ENCODE assay signal across 24 cellular contexts in the genomic region with DNA sequence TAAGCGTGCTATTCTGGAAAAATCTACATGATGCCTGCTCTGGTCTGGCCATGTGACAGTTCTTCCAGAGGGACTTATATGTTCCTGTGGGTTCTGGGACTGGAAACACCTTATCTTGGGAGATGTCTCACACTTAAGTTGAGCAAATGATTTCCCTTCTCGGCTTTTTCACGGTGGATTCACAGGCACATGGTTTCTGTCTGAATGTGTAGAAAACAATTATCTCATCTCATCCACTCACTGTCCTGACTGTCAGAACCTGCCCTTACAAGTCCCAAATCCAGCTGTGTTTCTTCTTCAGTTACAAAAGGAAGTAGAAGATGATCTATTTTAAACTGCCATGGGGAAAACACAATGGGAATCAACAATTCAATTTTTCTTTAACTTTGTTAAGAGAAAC.
DNase-seq lines count a peak whose midpoint lies in the region; ATAC-seq and TF ChIP-seq lines count a peak whose summit lies in the region.
"Had no signal": no experiment of that assay in that cellular context is flagged by ENCODE, and none has a peak within 500 bp of the region (broad histone marks: within the 10 kb centered on the region; RNA-seq: fewer than 3 reads in every experiment).

No MANE protein-coding gene starts in this region.

- H3K9me2 ChIP-seq in PC-3 (replicated peaks; ENCODE audit: low read length) (no peaks in the 10 kb centered on the region), neural cell (ENCODE audit: insufficient read depth, low read length) (no peaks in the 10 kb centered on the region)

- ATAC-seq in PC-3: no peak
- ATAC-seq in esophagus mucosa: peak; percentile 43
- no peak for ATAC-seq in HG02610 (IDR thresholded peaks at IDR 0.05; ENCODE audit: unreplicated experiment)

- peaks cover 10 to 42% (median 25%) of the 10 kb centered on the region in 11 experiments for H3K9me3 ChIP-seq in BLaER1 treated with 17β-estradiol and CSF1 and Interleukin-3, amounts not matched to agents 10 nM and 100 nM (replicated peaks in 1 of 11)
- H3K9me3 ChIP-seq in PC-3 (ENCODE audit: low read length) (no peaks in the 10 kb centered on the region), neural cell (ENCODE audit: low read length) (no peaks in the 10 kb centered on the region)
- H3K9me3 ChIP-seq: A549, adrenal gland, pancreas, SJSA1, upper lobe of right lung had no signal

- no peaks in the 10 kb centered on the region for H3K79me2 ChIP-seq in PC-3 (ENCODE audit: low read length)
- H3K79me2 ChIP-seq in neural cell (replicated peaks; ENCODE audit: insufficient read depth, low read length): no peaks in the 10 kb centered on the region

- no peak overlapping the region for H3K4me3 ChIP-seq in BLaER1 treated with 17β-estradiol and CSF1 and Interleukin-3, amounts not matched to agents 10 nM and 100 nM
- H3K4me3 ChIP-seq in PC-3 (ENCODE audit: low read length): no peak overlapping the region
- H3K4me3 ChIP-seq in neural cell (ENCODE audit: low read length): no peak overlapping the region
- H3K4me3 ChIP-seq: A549, adrenal gland, heart right ventricle, lung, neural progenitor cell, pancreas, SJSA1, upper lobe of right lung had no signal

- H3K27me3 ChIP-seq in BLaER1 treated with 17β-estradiol and CSF1 and Interleukin-3, amounts not matched to agents 10 nM and 100 nM: no peaks in the 10 kb centered on the region
- H3K27me3 ChIP-seq in PC-3 (ENCODE audit: low read length): no peaks in the 10 kb centered on the region
- H3K27me3 ChIP-seq in neural cell (ENCODE audit: insufficient read depth, low read depth, low read length): no peaks in the 10 kb centered on the region
- H3K27me3 ChIP-seq: adrenal gland, brain microvascular endothelial cell, heart right ventricle, neural progenitor cell, pancreas, SJSA1, upper lobe of right lung had no signal

- CTCF ChIA-PET in PC-3 (lab: Charles Lee): interaction anchor here (0.6 to 1.1 kb wide), 4 partner anchors 71 to 440 kb away, joined by 3 to 9 read pairs (median 5); no protein-coding TSS in a partner anchor

- no peak for TF ChIP-seq CTCF in PC-3 (conservative IDR thresholded peaks at IDR 0.05; ENCODE audit: low read depth, low read length)
- no peak for TF ChIP-seq CTCF in neural cell (IDR thresholded peaks at IDR 0.05; ENCODE audit: poor library complexity, severe bottlenecking)

- DNase-seq in PC-3: no peak
- no peak for DNase-seq in NCI-H1930 (lab: John Stamatoyannopoulos, UW)
- DNase-seq in medulla oblongata (ENCODE audit: extremely low spot score): no peak
- no peak for DNase-seq in midbrain (lab: John Stamatoyannopoulos, UW)
- DNase-seq: activated CD8-positive, alpha-beta memory T cell treated with anti-CD3 and anti-CD28 coated beads, Interleukin-2, amount 50 U/mL, for 48 hours; brain microvascular endothelial cell; CD4-positive, alpha-beta memory T cell; heart right ventricle; kidney glomerular epithelial cell; NCI-H187 treated with DMSO at 0.1 percent for 48 hours; NCI-H2227 treated with DMSO at 0.1 percent for 48 hours; substantia nigra; T-helper 9 cell; upper lobe of right lung had no signal

- H3K4me2 ChIP-seq in BLaER1 treated with 17β-estradiol and CSF1 and Interleukin-3, amounts not matched to agents 10 nM and 100 nM: peak overlapping the region in 9 of 11 experiments; percentile 5 to 45 (median 32); a peak in 15 of 22 replicates
- H3K4me2 ChIP-seq in PC-3 (ENCODE audit: low read length) (no peak overlapping the region), neural cell (ENCODE audit: low read length) (no peak overlapping the region)
- H3K4me2 ChIP-seq: A549, neural progenitor cell had no signal

- H3K9ac ChIP-seq in BLaER1 treated with 17β-estradiol and CSF1 and Interleukin-3, amounts not matched to agents 10 nM and 100 nM: no peak overlapping the region; a peak in 2 of 22 replicates
- H3K9ac ChIP-seq in PC-3 (ENCODE audit: low read length) (no peak overlapping the region), neural cell (ENCODE audit: low read length) (no peak overlapping the region)
- H3K9ac ChIP-seq: neural progenitor cell had no signal

- POLR2A ChIA-PET in PC-3 (lab: Charles Lee; ENCODE audit: unreplicated experiment): interaction anchor here (0.7 kb wide), 1 partner anchor 440 kb away, joined by 5 read pairs; no protein-coding TSS in a partner anchor

- no peak for TF ChIP-seq EP300 in neural cell (conservative IDR thresholded peaks at IDR 0.05; ENCODE audit: poor library complexity, severe bottlenecking)

- H3F3A ChIP-seq in PC-3 (ENCODE audit: low read length, unreplicated experiment) (no peaks in the 10 kb centered on the region), neural cell (ENCODE audit: insufficient read depth, low read length, poor library complexity, severe bottlenecking) (no peaks in the 10 kb centered on the region)

- intact Hi-C loops in PC-3 (cut with micrococcal nuclease): loop anchor here (2.0 kb wide), 1 partner anchor 441 kb away; no protein-coding TSS in a partner anchor

- no peaks in the 10 kb centered on the region for H3K36me3 ChIP-seq in BLaER1 treated with 17β-estradiol and CSF1 and Interleukin-3, amounts not matched to agents 10 nM and 100 nM
- H3K36me3 ChIP-seq in PC-3 (ENCODE audit: low read depth, low read length): no peaks in the 10 kb centered on the region
- H3K36me3 ChIP-seq in neural cell (ENCODE audit: insufficient read depth, low read length): no peaks in the 10 kb centered on the region
- H3K36me3 ChIP-seq: adrenal gland, brain microvascular endothelial cell, heart right ventricle, neural progenitor cell, pancreas, SJSA1, upper lobe of right lung had no signal

- no TSS peak for BruUV-seq in PC-3 (replicated peaks; lab: Mats Ljungman, UMichigan)

- peaks cover 0 to 34% (median 23%) of the 10 kb centered on the region in 10 experiments; a peak in 15 of 20 replicates for H3K4me1 ChIP-seq in BLaER1 treated with 17β-estradiol and CSF1 and Interleukin-3, amounts not matched to agents 10 nM and 100 nM
- peaks cover 4% of the 10 kb centered on the region; the same call in 1 of the 2 replicates for H3K4me1 ChIP-seq in PC-3 (ENCODE audit: insufficient read depth, low read length)
- H3K4me1 ChIP-seq: A549, adrenal gland, heart right ventricle, neural progenitor cell, pancreas, upper lobe of right lung had no signal

- peak overlapping the region in 5 of 11 experiments; percentile 8 to 46 (median 24); a peak in 6 of 22 replicates for H3K27ac ChIP-seq in BLaER1 treated with 17β-estradiol and CSF1 and Interleukin-3, amounts not matched to agents 10 nM and 100 nM
- H3K27ac ChIP-seq in PC-3 (ENCODE audit: low read length): peak overlapping the region; percentile 26; the same call in 1 of the 2 replicates
- H3K27ac ChIP-seq in neural cell (ENCODE audit: low read length): peak overlapping the region; percentile 27
- H3K27ac ChIP-seq: A549, adrenal gland, brain microvascular endothelial cell, heart right ventricle, neural progenitor cell, pancreas, SJSA1, upper lobe of right lung had no signal

- TF ChIP-seq RAD21 in neural cell (conservative IDR thresholded peaks at IDR 0.05): no peak

- H2AFZ ChIP-seq in PC-3 (ENCODE audit: low read length): no peak overlapping the region
- no peak overlapping the region for H2AFZ ChIP-seq in neural cell (ENCODE audit: low read depth, low read length)
- H2AFZ ChIP-seq: neural progenitor cell had no signal

- no peaks in the 10 kb centered on the region for H4K20me1 ChIP-seq in BLaER1 treated with 17β-estradiol and CSF1 and Interleukin-3, amounts not matched to agents 10 nM and 100 nM
- no peaks in the 10 kb centered on the region for H4K20me1 ChIP-seq in PC-3 (ENCODE audit: low read length)
- H4K20me1 ChIP-seq in neural cell (ENCODE audit: insufficient read depth): no peaks in the 10 kb centered on the region

TF ChIP-seq in neural cell, 6 proteins besides CTCF, POLR2A, EP300 and RAD21:
- TF ChIP-seq, protein P1, sequence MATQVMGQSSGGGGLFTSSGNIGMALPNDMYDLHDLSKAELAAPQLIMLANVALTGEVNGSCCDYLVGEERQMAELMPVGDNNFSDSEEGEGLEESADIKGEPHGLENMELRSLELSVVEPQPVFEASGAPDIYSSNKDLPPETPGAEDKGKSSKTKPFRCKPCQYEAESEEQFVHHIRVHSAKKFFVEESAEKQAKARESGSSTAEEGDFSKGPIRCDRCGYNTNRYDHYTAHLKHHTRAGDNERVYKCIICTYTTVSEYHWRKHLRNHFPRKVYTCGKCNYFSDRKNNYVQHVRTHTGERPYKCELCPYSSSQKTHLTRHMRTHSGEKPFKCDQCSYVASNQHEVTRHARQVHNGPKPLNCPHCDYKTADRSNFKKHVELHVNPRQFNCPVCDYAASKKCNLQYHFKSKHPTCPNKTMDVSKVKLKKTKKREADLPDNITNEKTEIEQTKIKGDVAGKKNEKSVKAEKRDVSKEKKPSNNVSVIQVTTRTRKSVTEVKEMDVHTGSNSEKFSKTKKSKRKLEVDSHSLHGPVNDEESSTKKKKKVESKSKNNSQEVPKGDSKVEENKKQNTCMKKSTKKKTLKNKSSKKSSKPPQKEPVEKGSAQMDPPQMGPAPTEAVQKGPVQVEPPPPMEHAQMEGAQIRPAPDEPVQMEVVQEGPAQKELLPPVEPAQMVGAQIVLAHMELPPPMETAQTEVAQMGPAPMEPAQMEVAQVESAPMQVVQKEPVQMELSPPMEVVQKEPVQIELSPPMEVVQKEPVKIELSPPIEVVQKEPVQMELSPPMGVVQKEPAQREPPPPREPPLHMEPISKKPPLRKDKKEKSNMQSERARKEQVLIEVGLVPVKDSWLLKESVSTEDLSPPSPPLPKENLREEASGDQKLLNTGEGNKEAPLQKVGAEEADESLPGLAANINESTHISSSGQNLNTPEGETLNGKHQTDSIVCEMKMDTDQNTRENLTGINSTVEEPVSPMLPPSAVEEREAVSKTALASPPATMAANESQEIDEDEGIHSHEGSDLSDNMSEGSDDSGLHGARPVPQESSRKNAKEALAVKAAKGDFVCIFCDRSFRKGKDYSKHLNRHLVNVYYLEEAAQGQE (IDR thresholded peaks at IDR 0.05; ENCODE audit: borderline replicate concordance): no peak
- TF ChIP-seq TAF1 (IDR thresholded peaks at IDR 0.05; ENCODE audit: low read depth) (no peak), EZH2 (IDR thresholded peaks at IDR 0.05; ENCODE audit: borderline replicate concordance, insufficient read depth, low read length, poor library complexity, severe bottlenecking) (no peak), MXI1 (conservative IDR thresholded peaks at IDR 0.05; ENCODE audit: poor library complexity, severe bottlenecking) (no peak), SMC3 (conservative IDR thresholded peaks at IDR 0.05; ENCODE audit: poor library complexity) (no peak), POLR2AphosphoS5 (IDR thresholded peaks at IDR 0.05) (no peak)

Comparison
In these comparisons a context has a peak if more than half of its experiments do, and no peak if none do; other contexts are left out.
1. H3K4me2 ChIP-seq: peak in BLaER1 treated with 17β-estradiol and CSF1 and Interleukin-3, amounts not matched to agents 10 nM and 100 nM (9 of 11); none in PC-3 (single experiment) and neural cell (single experiment).